10 cellular contexts compared by ENCODE assay signal in genomic region chr16:9128346-9129342, GRCh38. TPM values are rescaled to one million over a fixed set of nuclear protein-coding genes. Genes with fewer than 3 reads are reported as not detected.
DNase-seq lines count a peak whose midpoint lies in the region; ATAC-seq, FAIRE-seq and TF ChIP-seq lines count a peak whose summit lies in the region.
"Had no signal": no experiment of that assay in that cellular context is flagged by ENCODE, and none has a peak within 500 bp of the region (broad histone marks: within the 10 kb centered on the region; RNA-seq: fewer than 3 reads in every experiment).

No MANE protein-coding gene starts in this region.

- H3K4me1 ChIP-seq in cardiac muscle cell (ENCODE audit: low read depth), result no peaks in the 10 kb centered on the region
- peaks cover 38% of the 10 kb centered on the region for H3K4me1 ChIP-seq in keratinocyte (ENCODE audit: control insufficient read depth, extremely low read depth, insufficient read depth, low read length)

- H3K4me2 ChIP-seq in keratinocyte (ENCODE audit: control insufficient read depth, extremely low read depth, insufficient read depth, low read depth, low read length), result peak overlapping the region; percentile 39

- TF ChIP-seq CTCF in cardiac muscle cell (IDR thresholded peaks at IDR 0.05; ENCODE audit: low read depth, low read length), result no peak
- TF ChIP-seq CTCF in keratinocyte (optimal IDR thresholded peaks at IDR 0.05 in 1 of 3, IDR thresholded peaks at IDR 0.05 in 1 of 3, conservative IDR thresholded peaks at IDR 0.05 in 1 of 3; ENCODE audit: extremely low read depth in 1 of 3, insufficient read depth in 2 of 3, low read length in 3 of 3), result no peak
- TF ChIP-seq CTCF in type B pancreatic cell (conservative IDR thresholded peaks at IDR 0.05), result no peak
- TF ChIP-seq CTCF in MCF 10A (IDR thresholded peaks at IDR 0.05; ENCODE audit: unreplicated experiment), result no peak

- H3K27ac Mint-ChIP-seq in activated CD4-positive, alpha-beta memory T cell treated with anti-CD3 and anti-CD28 coated beads for 36 hours, result peak overlapping the region; percentile 70
- no peak overlapping the region for H3K27ac Mint-ChIP-seq in type B pancreatic cell
- H3K27ac Mint-ChIP-seq in MCF 10A (ENCODE audit: low read depth, unreplicated experiment), result no peak overlapping the region

- H3K4me1 Mint-ChIP-seq in activated CD4-positive, alpha-beta memory T cell treated with anti-CD3 and anti-CD28 coated beads for 36 hours (ENCODE audit: low read depth), result peaks cover 44% of the 10 kb centered on the region
- peaks cover 8% of the 10 kb centered on the region for H3K4me1 Mint-ChIP-seq in type B pancreatic cell (ENCODE audit: unreplicated experiment)
- peaks cover 9% of the 10 kb centered on the region for H3K4me1 Mint-ChIP-seq in MCF 10A (ENCODE audit: insufficient read depth, unreplicated experiment)

- no peak overlapping the region for H3K4me3 Mint-ChIP-seq in activated CD4-positive, alpha-beta memory T cell treated with anti-CD3 and anti-CD28 coated beads for 36 hours
- H3K4me3 Mint-ChIP-seq in type B pancreatic cell, result no peak overlapping the region
- H3K4me3 Mint-ChIP-seq in MCF 10A (ENCODE audit: unreplicated experiment), result no peak overlapping the region

- FAIRE-seq in keratinocyte (lab: Jason Lieb, UNC), result no peak

- DNase-seq in cardiac muscle cell (ENCODE audit: low read depth in 1 of 2, low spot score in 1 of 2), result no peak
- DNase-seq in left ventricle myocardium superior, result no peak
- DNase-seq in activated CD4-positive, alpha-beta memory T cell treated with anti-CD3 and anti-CD28 coated beads for 36 hours, result peak; percentile 8
- no peak for DNase-seq in keratinocyte (ENCODE audit: low read depth, low spot score)
- peak; percentile 61 for DNase-seq in type B pancreatic cell (ENCODE audit: extremely low spot score, unreplicated experiment)
- DNase-seq in NCI-H345 (lab: John Stamatoyannopoulos, UW), result no peak
- DNase-seq in hypothalamus (lab: John Stamatoyannopoulos, UW), result no peak
- no peak for DNase-seq in MCF 10A (ENCODE audit: unreplicated experiment)
- DNase-seq: gastrocnemius medialis had no signal

- H3K9me3 ChIP-seq in cardiac muscle cell (ENCODE audit: low read depth) (no peaks in the 10 kb centered on the region), keratinocyte (ENCODE audit: control insufficient read depth, low read depth, low read length) (no peaks in the 10 kb centered on the region)
- H3K9me3 ChIP-seq: gastrocnemius medialis had no signal

- no peak overlapping the region for H2AFZ ChIP-seq in keratinocyte (ENCODE audit: control insufficient read depth, low read length)

- no peaks in the 10 kb centered on the region for H3K27me3 Mint-ChIP-seq in activated CD4-positive, alpha-beta memory T cell treated with anti-CD3 and anti-CD28 coated beads for 36 hours
- H3K27me3 Mint-ChIP-seq in type B pancreatic cell (no peaks in the 10 kb centered on the region), MCF 10A (ENCODE audit: insufficient read depth, unreplicated experiment) (no peaks in the 10 kb centered on the region)

- H3K4me3 ChIP-seq in cardiac muscle cell (no peak overlapping the region), keratinocyte (ENCODE audit: control insufficient read depth in 2 of 3, extremely low read depth in 1 of 3, insufficient read depth in 2 of 3, low read depth in 1 of 3, low read length in 3 of 3) (no peak overlapping the region)

- peaks cover 21% of the 10 kb centered on the region for H3K79me2 ChIP-seq in keratinocyte (ENCODE audit: control insufficient read depth, insufficient read depth, low read length)

- no peak overlapping the region for H3K9ac ChIP-seq in keratinocyte (ENCODE audit: control insufficient read depth, extremely low read depth, insufficient read depth, low read length)

- H3K27ac ChIP-seq in cardiac muscle cell (peak overlapping the region; percentile 60), keratinocyte (ENCODE audit: control insufficient read depth, insufficient read depth, low read length) (peak overlapping the region; percentile 49)
- H3K27ac ChIP-seq: C4-2B had no signal

- dilution Hi-C loops in keratinocyte (cut with MboI; ENCODE audit: extremely low pct_ligation_motif_present, low sequenced_read_pairs), result no loop called here

- H4K20me1 ChIP-seq in keratinocyte (ENCODE audit: control insufficient read depth, extremely low read depth, insufficient read depth, low read length), result peaks cover 20% of the 10 kb centered on the region

- peaks cover 10% of the 10 kb centered on the region for H3K36me3 Mint-ChIP-seq in activated CD4-positive, alpha-beta memory T cell treated with anti-CD3 and anti-CD28 coated beads for 36 hours
- H3K36me3 Mint-ChIP-seq in type B pancreatic cell, result peaks cover 4% of the 10 kb centered on the region
- H3K36me3 Mint-ChIP-seq in MCF 10A (ENCODE audit: insufficient read depth, unreplicated experiment), result peaks cover 20% of the 10 kb centered on the region

- H3K27me3 ChIP-seq in cardiac muscle cell (no peaks in the 10 kb centered on the region), keratinocyte (ENCODE audit: control insufficient read depth, extremely low read depth, insufficient read depth, low read length) (no peaks in the 10 kb centered on the region)
- H3K27me3 ChIP-seq: gastrocnemius medialis had no signal

- CTCF ChIA-PET in activated CD4-positive, alpha-beta memory T cell treated with anti-CD3 and anti-CD28 coated beads for 36 hours (lab: Charles Lee), result interaction anchor here (1.0 to 2.1 kb wide), 3 partner anchors 10 to 206 kb away, joined by 3 to 10 read pairs (median 6); no protein-coding TSS in a partner anchor
- CTCF ChIA-PET in MCF 10A (lab: Yijun Ruan, JAX), result interaction anchor here (0.6 to 1.3 kb wide), 5 partner anchors 10 to 1227 kb away, joined by 3 to 4 read pairs (median 3); no protein-coding TSS in a partner anchor

- H3K9me1 ChIP-seq in keratinocyte (ENCODE audit: control insufficient read depth, extremely low read depth, insufficient read depth, low read length), result peaks cover 6% of the 10 kb centered on the region

- ATAC-seq in left ventricle myocardium superior, result no peak
- ATAC-seq: gastrocnemius medialis had no signal

- no TSS peak for BruUV-seq in MCF 10A (replicated peaks; lab: Mats Ljungman, UMichigan)

- H3K36me3 ChIP-seq in cardiac muscle cell (no peaks in the 10 kb centered on the region), keratinocyte (ENCODE audit: control insufficient read depth in 2 of 2, extremely low read depth in 1 of 2, insufficient read depth in 2 of 2, low read length in 2 of 2) (peaks cover 9 to 10% of the 10 kb centered on the region in 2 experiments)
- H3K36me3 ChIP-seq: gastrocnemius medialis had no signal

- intact Hi-C loops in left ventricle myocardium superior (cut with micrococcal nuclease), result no loop called here
- intact Hi-C loops in activated CD4-positive, alpha-beta memory T cell treated with anti-CD3 and anti-CD28 coated beads for 36 hours (cut with micrococcal nuclease), result no loop called here
- intact Hi-C loops in MCF 10A (cut with micrococcal nuclease), result loop anchor here (5.0 kb wide), 1 partner anchor 36 kb away; the partner anchor contains the start of gene HAPSTR1

- POLR2A ChIA-PET in activated CD4-positive, alpha-beta memory T cell treated with anti-CD3 and anti-CD28 coated beads for 36 hours (lab: Charles Lee), result no interaction called here
- POLR2A ChIA-PET in MCF 10A (lab: Yijun Ruan, JAX), result interaction anchor here (3.0 kb wide), 1 partner anchor 9 kb away, joined by 14 read pairs; no protein-coding TSS in a partner anchor

- H3K9me3 Mint-ChIP-seq in activated CD4-positive, alpha-beta memory T cell treated with anti-CD3 and anti-CD28 coated beads for 36 hours, result no peaks in the 10 kb centered on the region
- H3K9me3 Mint-ChIP-seq in type B pancreatic cell (no peaks in the 10 kb centered on the region), MCF 10A (ENCODE audit: unreplicated experiment) (no peaks in the 10 kb centered on the region)

RNA-seq across cellular contexts. Expression of gene HAPSTR1, which starts 37.2 kb away (rescaled TPM):
- total RNA-seq in cardiac muscle cell (44.7 and 60.0 TPM in 2 replicates), left ventricle myocardium superior (53.0 TPM), type B pancreatic cell (ENCODE audit: low replicate concordance) (58.4 and 66.2 TPM in 2 replicates), MCF 10A (2022) (87.4 and 88.9 TPM in 2 replicates)
- polyA plus RNA-seq in cardiac muscle cell (26.5 and 27.8 TPM in 2 replicates), keratinocyte (34.0 to 46.5 TPM (median 36.7 TPM) in 3 replicates)
- 10 to 100 TPM; 47.1 to 49.1 TPM for total RNA-seq in activated CD4-positive, alpha-beta memory T cell treated with anti-CD3 and anti-CD28 coated beads for 36 hours
- 35.9 TPM for polyA plus RNA-seq in keratinocyte (2011; ENCODE audit: low read depth)
- polyA plus RNA-seq in keratinocyte (2011; cell fraction: cytosol; rRNA removed), result 32.7 and 52.5 TPM in 2 replicates
- 57.5 and 66.9 TPM in 2 replicates for polyA plus RNA-seq in keratinocyte (2011; cell fraction: nucleus; rRNA removed)
- 36.2 and 43.6 TPM in 2 replicates for polyA plus RNA-seq in keratinocyte (2012; ENCODE audit: low replicate concordance)
- polyA minus RNA-seq in keratinocyte, result 38.3 to 71.0 TPM (median 45.7 TPM) in 3 replicates
- 41.2 TPM for polyA minus RNA-seq in keratinocyte (2011; cell fraction: cytosol; rRNA and poly(A)+ RNA removed)
- 29.2 and 67.5 TPM in 2 replicates for polyA minus RNA-seq in keratinocyte (2011; cell fraction: nucleus; rRNA and poly(A)+ RNA removed)

Comparison
In these comparisons a context has a peak if more than half of its experiments do, and no peak if none do; other contexts are left out.
1. DNase-seq: peak in activated CD4-positive, alpha-beta memory T cell treated with anti-CD3 and anti-CD28 coated beads for 36 hours (single experiment) and type B pancreatic cell (single experiment); none in cardiac muscle cell (0 of 2), left ventricle myocardium superior (single experiment), keratinocyte (single experiment), NCI-H345 (single experiment), hypothalamus (0 of 51) and MCF 10A (single experiment).